Comparison of ENCODE assay signal across 28 cellular contexts in genomic region chr4:56425518-56425917, GRCh38. TPM values are rescaled to one million over a fixed set of nuclear protein-coding genes. Genes with fewer than 3 reads are reported as not detected.
A peak's percentile ranks its signal among the peaks of the same experiment; 100 is the strongest.
DNase-seq lines count a peak whose midpoint lies in the region; ATAC-seq and TF ChIP-seq lines count a peak whose summit lies in the region.
"Had no signal": no experiment of that assay in that cellular context is flagged by ENCODE, and none has a peak within 500 bp of the region (broad histone marks: within the 10 kb centered on the region; RNA-seq: fewer than 3 reads in every experiment).

No MANE protein-coding gene starts in this region.

- H3K36me3 ChIP-seq in HUES48 (ENCODE audit: control insufficient read depth, insufficient read depth, low read length) = peaks cover 18% of the 10 kb centered on the region; the same call in 1 of the 2 replicates
- H3K36me3 ChIP-seq: ascending aorta, cardiac muscle cell, heart right ventricle, left lung, uterus had no signal

- peak overlapping the region; percentile 64 for H3K27ac ChIP-seq in HUES48 (ENCODE audit: low read depth, low read length)
- H3K27ac ChIP-seq: ascending aorta, cardiac muscle cell, heart right ventricle, left lung, RWPE1, uterus had no signal

- peaks cover 28% of the 10 kb centered on the region for H3K36me3 Mint-ChIP-seq in WTC11
- H3K36me3 Mint-ChIP-seq: CD4-positive, alpha-beta memory T cell had no signal

- H3K9me3 ChIP-seq in HUES48 (ENCODE audit: control insufficient read depth, insufficient read depth, low read length) = no peaks in the 10 kb centered on the region
- H3K9me3 ChIP-seq: ascending aorta, heart right ventricle, left lung, uterus had no signal

- TF ChIP-seq CTCF in WTC11 (IDR thresholded peaks at IDR 0.05) (no peak), GM10248 (IDR thresholded peaks at IDR 0.05; ENCODE audit: control extremely low read depth, extremely low read depth, low read depth, missing control alignments) (no peak)

- peaks cover 14% of the 10 kb centered on the region for H3K4me1 ChIP-seq in HUES48 (ENCODE audit: control insufficient read depth, insufficient read depth, low read length)
- H3K4me1 ChIP-seq: ascending aorta, left lung, uterus had no signal

- peaks cover 40% of the 10 kb centered on the region for H3K4me1 Mint-ChIP-seq in WTC11

- ATAC-seq in WTC11 (peak; percentile 99), GM19324 (IDR thresholded peaks at IDR 0.05; ENCODE audit: low FRiP score, unreplicated experiment) (no peak)
- ATAC-seq: HCT116; stimulated activated naive CD8-positive, alpha-beta T cell treated with anti-CD3 and anti-CD28 coated beads, Interleukin-15, Interleukin-2, amounts not matched to agents 100 U/mL and 50 U/mL, for 24 hours had no signal

- CTCF ChIA-PET in WTC11 (lab: Charles Lee) = interaction anchor here (0.7 to 2.7 kb wide), 7 partner anchors 10 to 38 kb away, joined by 3 to 16 read pairs (median 4); partner anchors contain the start of genes AASDH, PAICS and PPAT
- CTCF ChIA-PET in GM10248 (lab: Yijun Ruan, JAX) = interaction anchor here (0.7 to 5.3 kb wide), 25 partner anchors 10 to 417 kb away, joined by 3 to 64 read pairs (median 3); partner anchors contain the start of genes AASDH, PAICS and PPAT

- POLR2A ChIA-PET in WTC11 (lab: Charles Lee) = interaction anchor here (0.5 to 2.6 kb wide), 5 partner anchors 9 to 48 kb away, joined by 3 to 23 read pairs (median 5); partner anchors contain the start of genes AASDH, PAICS and PPAT
- POLR2A ChIA-PET in GM10248 (lab: Yijun Ruan, JAX) = no interaction called here

- H3K4me3 ChIP-seq in HUES48 (ENCODE audit: low read depth, low read length) = peak overlapping the region; percentile 16; the same call in 1 of the 2 replicates
- H3K4me3 ChIP-seq: ascending aorta, cardiac muscle cell, left lung, uterus had no signal

- no peak overlapping the region for H3K9ac ChIP-seq in HUES48 (ENCODE audit: low read depth, low read length)

- no peaks in the 10 kb centered on the region for H3K27me3 Mint-ChIP-seq in WTC11 (ENCODE audit: low read depth)
- H3K27me3 Mint-ChIP-seq: activated naive CD8-positive, alpha-beta T cell treated with anti-CD3 and anti-CD28 coated beads, Interleukin-2, amount 10 ng/mL, durations not matched to agents 7 days and 5 days; CD4-positive, alpha-beta memory T cell; effector memory CD8-positive, alpha-beta T cell; naive B cell had no signal

- H3K9me3 Mint-ChIP-seq in WTC11 = peaks cover 20% of the 10 kb centered on the region
- H3K9me3 Mint-ChIP-seq: CD4-positive, alpha-beta memory T cell; effector memory CD8-positive, alpha-beta T cell had no signal

- H3K27me3 ChIP-seq in HUES48 (ENCODE audit: control insufficient read depth, insufficient read depth, low read length) = no peaks in the 10 kb centered on the region
- H3K27me3 ChIP-seq: ascending aorta, cardiac muscle cell, heart right ventricle, left lung, uterus had no signal

- peak overlapping the region; percentile 49 for H3K4me3 Mint-ChIP-seq in WTC11
- H3K4me3 Mint-ChIP-seq: activated naive CD8-positive, alpha-beta T cell treated with anti-CD3 and anti-CD28 coated beads, Interleukin-2, amount 10 ng/mL, durations not matched to agents 7 days and 5 days; CD4-positive, alpha-beta memory T cell; effector memory CD8-positive, alpha-beta T cell; mesothelial cell of epicardium; naive B cell had no signal

- peak overlapping the region; percentile 93 for H3K27ac Mint-ChIP-seq in WTC11
- H3K27ac Mint-ChIP-seq: activated naive CD8-positive, alpha-beta T cell treated with anti-CD3 and anti-CD28 coated beads, Interleukin-2, amount 10 ng/mL, durations not matched to agents 7 days and 5 days; CD4-positive, alpha-beta memory T cell; effector memory CD8-positive, alpha-beta T cell; mesothelial cell of epicardium had no signal

- DNase-seq in ELF-1 (ENCODE audit: low read depth, low spot score) (peak; percentile 82), WTC11 (ENCODE audit: low spot score) (no peak), iPS-NIHi11 (ENCODE audit: low spot score) (peak; percentile 51), NCI-H446 treated with DMSO at 0.1 percent for 48 hours (lab: John Stamatoyannopoulos, UW) (no peak), GM10248 (ENCODE audit: extremely low spot score) (no peak), germinal center (ENCODE audit: low spot score) (no peak)
- DNase-seq: activated gamma-delta T cell; activated naive CD8-positive, alpha-beta T cell treated with anti-CD3 and anti-CD28 coated beads, Interleukin-2, amount 10 ng/mL, durations not matched to agents 7 days and 5 days; activated T-cell treated with anti-CD3 and anti-CD28 coated beads, Interleukin-2, amount 50 U/mL, for 1 hour; cortex of kidney; left lung; NCI-H2081 treated with DMSO at 0.1 percent for 48 hours; NCI-H345; NCI-H774; occipital lobe had no signal

TF ChIP-seq in WTC11, 78 proteins besides CTCF, POLR2A, EP300 and RAD21:
- TF ChIP-seq IRF1 (CRISPR knock-in tag; IDR thresholded peaks at IDR 0.05) = no peak
- TF ChIP-seq CBFB (CRISPR knock-in tag; IDR thresholded peaks at IDR 0.05; ENCODE audit: low read depth) = no peak
- no peak for TF ChIP-seq IRF2 (CRISPR knock-in tag; IDR thresholded peaks at IDR 0.05; ENCODE audit: borderline replicate concordance, low read depth)
- no peak for TF ChIP-seq ZMAT4 (CRISPR knock-in tag; IDR thresholded peaks at IDR 0.05)
- TF ChIP-seq USF2 (CRISPR knock-in tag; IDR thresholded peaks at IDR 0.05) = peak; percentile 65
- TF ChIP-seq ZNF423 (CRISPR knock-in tag; IDR thresholded peaks at IDR 0.05) = 0 out of 2 replicates have a peak, but pooled peaks have one; percentile 35
- peak; percentile 36; the same call in 1 of the 2 replicates for TF ChIP-seq MAX (CRISPR knock-in tag; IDR thresholded peaks at IDR 0.05)
- TF ChIP-seq USF1 (CRISPR knock-in tag; IDR thresholded peaks at IDR 0.05) = peak; percentile 56; the same call in 1 of the 2 replicates
- no peak for TF ChIP-seq FOXP4 (CRISPR knock-in tag; IDR thresholded peaks at IDR 0.05)
- TF ChIP-seq ZSCAN18 (CRISPR knock-in tag; IDR thresholded peaks at IDR 0.05) = 0 out of 2 replicates have a peak, but pooled peaks have one; percentile 42
- TF ChIP-seq ELF4 (CRISPR knock-in tag; IDR thresholded peaks at IDR 0.05; ENCODE audit: low read depth) = no peak

RNA-seq across cellular contexts. Expression of gene PPAT, which starts 9.9 kb away (rescaled TPM):
- total RNA-seq in WTC11 (2021) = 83.4 to 91.0 TPM (median 89.0 TPM) in 3 replicates

RNA-seq across cellular contexts. Expression of gene PAICS, which starts 10.5 kb away (rescaled TPM):
- 412 to 435 TPM (median 421 TPM) in 3 replicates for total RNA-seq in WTC11 (2021)

RNA-seq across cellular contexts. Expression of gene AASDH, which starts 38.2 kb away (rescaled TPM):
- 12.6 to 15.6 TPM (median 14.6 TPM) in 3 replicates for total RNA-seq in WTC11 (2021)

RNA-seq across cellular contexts. Expression of gene SRP72, which starts 41.9 kb away (rescaled TPM):
- 113 to 138 TPM (median 116 TPM) in 3 replicates for total RNA-seq in WTC11 (2021)

Comparison
In these comparisons a context has a peak if more than half of its experiments do, and no peak if none do; other contexts are left out.
1. DNase-seq: peak in ELF-1 (single experiment) and iPS-NIHi11 (single experiment); none in WTC11 (single experiment), NCI-H446 treated with DMSO at 0.1 percent for 48 hours (single experiment), GM10248 (single experiment) and germinal center (single experiment).